In genomic region chr16:15434425-15435215, GRCh38 we compare ENCODE assay signal across 8 cellular contexts. TPM values are rescaled to one million over a fixed set of nuclear protein-coding genes. Genes with fewer than 3 reads are reported as not detected.
DNase-seq lines count a peak whose midpoint lies in the region; ATAC-seq and TF ChIP-seq lines count a peak whose summit lies in the region.

Gene BMERB1, plus strand, starts transcription at chr16:15434588. Its CDS starts 66 bp downstream, at chr16:15434654.

- H3K9me3 ChIP-seq in HAP-1 (no peaks in the 10 kb centered on the region), SK-N-SH (no peaks in the 10 kb centered on the region), osteoblast (ENCODE audit: low read depth, low read length) (no peaks in the 10 kb centered on the region)

- peaks cover 17% of the 10 kb centered on the region for H3K4me1 ChIP-seq in HAP-1
- peaks cover 4 to 6% of the 10 kb centered on the region in 2 experiments; a peak in 1 of 4 replicates for H3K4me1 ChIP-seq in SK-N-SH (ENCODE audit: control insufficient read depth in 1 of 2, insufficient read depth in 2 of 2, low read depth in 1 of 2, low read length in 1 of 2)
- peaks cover 21% of the 10 kb centered on the region for H3K4me1 ChIP-seq in osteoblast (ENCODE audit: insufficient read depth, low read length)

- intact Hi-C loops in Right ventricle myocardium superior (cut with DNase I): loop anchor here (10.0 kb wide), 1 partner anchor 110 kb away; no protein-coding TSS in a partner anchor

- TF ChIP-seq RAD21 in SK-N-SH (IDR thresholded peaks at IDR 0.05; ENCODE audit: low read length): no peak

- no peaks in the 10 kb centered on the region for H3K36me3 ChIP-seq in HAP-1 (replicated peaks)
- H3K36me3 ChIP-seq in SK-N-SH (replicated peaks in 1 of 2; ENCODE audit: control insufficient read depth in 1 of 2, insufficient read depth in 2 of 2, low read length in 1 of 2): no peaks in the 10 kb centered on the region
- no peaks in the 10 kb centered on the region for H3K36me3 ChIP-seq in osteoblast (ENCODE audit: insufficient read depth, low read length)

- H3K4me2 ChIP-seq in SK-N-SH (peak within 1 kb of the TSS; percentile 90), osteoblast (ENCODE audit: insufficient read depth, low read length) (peak within 1 kb of the TSS; percentile 82)

- peaks cover 5% of the 10 kb centered on the region for H3F3A ChIP-seq in SK-N-SH (replicated peaks; ENCODE audit: insufficient read depth)

- H2AFZ ChIP-seq in SK-N-SH (ENCODE audit: low read depth) (peak within 1 kb of the TSS; percentile 100), osteoblast (ENCODE audit: low read length) (peak within 1 kb of the TSS; percentile 95)

- WGBS in SK-N-SH (ENCODE audit: low lambda C conversion rate): 1% methylated on average over 37 of the region's 63 CpGs
- WGBS in adipose tissue, 3 donors: 0 to 1% (median 0%) methylated on average over 53 to 63 of the region's 63 CpGs

- TF ChIP-seq EP300 in SK-N-SH (IDR thresholded peaks at IDR 0.05; ENCODE audit: borderline replicate concordance in 1 of 2, low read depth in 1 of 2, low read length in 1 of 2): no peak

- H3K9ac ChIP-seq in SK-N-SH: peak within 1 kb of the TSS; percentile 62

- peak within 1 kb of the TSS; percentile 39 for H3K4me3 ChIP-seq in HAP-1
- peak within 1 kb of the TSS; percentile 73 to 78 for H3K4me3 ChIP-seq in SK-N-SH (ENCODE audit: low read depth in 2 of 2, low read length in 1 of 2)
- peak within 1 kb of the TSS; percentile 91 for H3K4me3 ChIP-seq in osteoblast (ENCODE audit: insufficient read depth, low read length)

- TF ChIP-seq CTCF in SK-N-SH (IDR thresholded peaks at IDR 0.05) (no peak), osteoblast (IDR thresholded peaks at IDR 0.05; ENCODE audit: extremely low read depth, low read depth, low read length) (no peak)

- peak; percentile 97 for ATAC-seq in Right ventricle myocardium superior (ENCODE audit: poor library complexity)
- ATAC-seq in GM19328 (IDR thresholded peaks at IDR 0.05; ENCODE audit: unreplicated experiment): no peak

- H3K27me3 ChIP-seq in HAP-1 (ENCODE audit: low read depth) (peaks cover 16% of the 10 kb centered on the region), SK-N-SH (ENCODE audit: insufficient read depth) (no peaks in the 10 kb centered on the region), osteoblast (ENCODE audit: insufficient read depth, low read length) (no peaks in the 10 kb centered on the region)

- H4K20me1 ChIP-seq in SK-N-SH (ENCODE audit: insufficient read depth) (no peaks in the 10 kb centered on the region; the same call in 1 of the 2 replicates), osteoblast (ENCODE audit: insufficient read depth, low read length) (peaks cover 14% of the 10 kb centered on the region)

- in situ Hi-C loops in HAP-1 (cut with MboI; ENCODE audit: low sequenced_read_pairs): no loop called here

- H3K9me2 ChIP-seq in SK-N-SH: no peaks in the 10 kb centered on the region

- H3K27ac ChIP-seq in SK-N-SH (ENCODE audit: low read depth in 2 of 2, low read length in 1 of 2) (peak within 1 kb of the TSS; percentile 55 to 85; a peak in 3 of 4 replicates), adipose tissue (ENCODE audit: low read depth, low read length) (peak within 1 kb of the TSS; percentile 26), osteoblast (ENCODE audit: low read depth, low read length) (peak within 1 kb of the TSS; percentile 37), temporal lobe (ENCODE audit: low read depth, low read length) (peak within 1 kb of the TSS; percentile 86)

- peaks cover 45% of the 10 kb centered on the region for H3K79me2 ChIP-seq in SK-N-SH (ENCODE audit: insufficient read depth)
- H3K79me2 ChIP-seq in osteoblast (ENCODE audit: insufficient read depth, low read length): peaks cover 53% of the 10 kb centered on the region

- POLR2A ChIA-PET in SK-N-SH (lab: Yijun Ruan, JAX): no interaction called here

- DNase-seq in HAP-1 (ENCODE audit: low spot score in 2 of 2): peak in 1 of 2 experiments; percentile 61
- peak; percentile 94 for DNase-seq in SK-N-SH
- peak; percentile 82 for DNase-seq in Right ventricle myocardium superior
- DNase-seq in osteoblast (ENCODE audit: insufficient read length, low spot score, missing footprints): peak; percentile 93
- DNase-seq in COLO668 (lab: John Stamatoyannopoulos, UW; ENCODE audit: unreplicated experiment): no peak

- CTCF ChIA-PET in SK-N-SH (lab: Yijun Ruan, JAX): interaction anchor here (0.6 to 3.1 kb wide), 4 partner anchors 11 to 116 kb away, joined by 3 to 15 read pairs (median 3); no protein-coding TSS in a partner anchor

TF ChIP-seq in SK-N-SH, 30 proteins besides CTCF, POLR2A, EP300 and RAD21 (continues in another document):
- no peak for TF ChIP-seq REST (IDR thresholded peaks at IDR 0.05; ENCODE audit: low read depth, low read length)
- TF ChIP-seq GABPA (IDR thresholded peaks at IDR 0.05; ENCODE audit: low read depth): no peak
- no peak for TF ChIP-seq USF1 (IDR thresholded peaks at IDR 0.05; ENCODE audit: borderline replicate concordance, low read depth)
- TF ChIP-seq USF2 (IDR thresholded peaks at IDR 0.05; ENCODE audit: borderline replicate concordance, low read depth, low read length): no peak
- TF ChIP-seq FOXM1 (IDR thresholded peaks at IDR 0.05; ENCODE audit: low read depth): no peak
- 0 out of 2 replicates have a peak, but pooled peaks have one; percentile 17 for TF ChIP-seq ELF1 (IDR thresholded peaks at IDR 0.05)
- TF ChIP-seq TEAD4 (IDR thresholded peaks at IDR 0.05; ENCODE audit: borderline replicate concordance, insufficient read depth): no peak
- TF ChIP-seq FOXJ3 (CRISPR knock-in tag; IDR thresholded peaks at IDR 0.05): no peak
- TF ChIP-seq JUND (IDR thresholded peaks at IDR 0.05): no peak
- no peak for TF ChIP-seq SIN3A (IDR thresholded peaks at IDR 0.05; ENCODE audit: borderline replicate concordance, low read depth, low read length)
- peak; percentile 40; the same call in 1 of the 2 replicates for TF ChIP-seq MAX (IDR thresholded peaks at IDR 0.05; ENCODE audit: low read depth)
- TF ChIP-seq FOSL2 (IDR thresholded peaks at IDR 0.05; ENCODE audit: borderline replicate concordance, low read depth): no peak
- TF ChIP-seq TAF1 (IDR thresholded peaks at IDR 0.05; ENCODE audit: borderline replicate concordance, low read depth, low read length): peak; percentile 55
- no peak for TF ChIP-seq PBX3 (IDR thresholded peaks at IDR 0.05)
- no peak for TF ChIP-seq YY1 (IDR thresholded peaks at IDR 0.05; ENCODE audit: low read depth)

RNA-seq across cellular contexts. Expression of gene BMERB1, which starts in this region (rescaled TPM):
- 33.9 and 41.4 TPM in 2 replicates for polyA plus RNA-seq in SK-N-SH (2012; rRNA removed)
- polyA plus RNA-seq in SK-N-SH (2012; cell fraction: cytosol; rRNA removed): 27.2 and 29.9 TPM in 2 replicates
- polyA plus RNA-seq in SK-N-SH (2012; cell fraction: nucleus; rRNA removed): 28.1 and 28.4 TPM in 2 replicates
- polyA plus RNA-seq in adipose tissue: 10 to 100 TPM; 18.8 to 45.9 (median 34.3) TPM
- total RNA-seq in Right ventricle myocardium superior: 71.8 TPM
- 57.2 and 77.2 TPM in 2 replicates for total RNA-seq in osteoblast
- 83.6 TPM for total RNA-seq in temporal lobe

Comparison
In these comparisons a context has a peak if more than half of its experiments do, and no peak if none do; other contexts are left out.
1. H3K4me3 ChIP-seq: peak in every context shown above with its lines; median percentile 91 in osteoblast; 76 in SK-N-SH; 39 in HAP-1.
2. H3K27ac ChIP-seq: peak in every context shown above with its lines; median percentile 86 in temporal lobe; 70 in SK-N-SH; 37 in osteoblast; 26 in adipose tissue.